12 cellular contexts compared by ENCODE assay signal in genomic region chrX:50920132-50920531, GRCh38. TPM values are rescaled to one million over a fixed set of nuclear protein-coding genes. Genes with fewer than 3 reads are reported as not detected.
DNase-seq lines count a peak whose midpoint lies in the region; ATAC-seq, FAIRE-seq and TF ChIP-seq lines count a peak whose summit lies in the region.
"Had no signal": no experiment of that assay in that cellular context is flagged by ENCODE, and none has a peak within 500 bp of the region (broad histone marks: within the 10 kb centered on the region; RNA-seq: fewer than 3 reads in every experiment).

No MANE protein-coding gene starts in this region.

- POLR2A ChIA-PET in A549 (lab: Yijun Ruan, JAX) = no interaction called here

- ATAC-seq in A549 (no peak), left colon (peak; percentile 34), GM19467 (IDR thresholded peaks at IDR 0.05; ENCODE audit: unreplicated experiment) (no peak)
- no peak for ATAC-seq in stimulated activated naive CD8-positive, alpha-beta T cell treated with anti-CD3 and anti-CD28 coated beads, Interleukin-15, Interleukin-2, amounts not matched to agents 100 U/mL and 50 U/mL, for 24 hours

- in situ Hi-C loops in brain microvascular endothelial cell (cut with HindIII; ENCODE audit: low pct_ligation_motif_present, low sequenced_read_pairs) = no loop called here

- no peak for TF ChIP-seq EP300 in A549 (IDR thresholded peaks at IDR 0.05)

- H3K27me3 ChIP-seq in brain microvascular endothelial cell (replicated peaks) = no peaks in the 10 kb centered on the region

- CTCF ChIA-PET in A549 (lab: Yijun Ruan, JAX) = interaction anchor here (1.3 kb wide), 1 partner anchor 22 kb away, joined by 4 read pairs; no protein-coding TSS in a partner anchor

- TF ChIP-seq CTCF in A549 (IDR thresholded peaks at IDR 0.05) (peak; percentile 26; the same call in 2 of the 3 replicates), HFFc6 (IDR thresholded peaks at IDR 0.05) (peak; percentile 30; the same call in 1 of the 2 replicates), brain microvascular endothelial cell (IDR thresholded peaks at IDR 0.05; ENCODE audit: low read depth, low read length, missing control alignments) (peak; percentile 33)

- H3K4me2 ChIP-seq in A549 = no peak overlapping the region

- FAIRE-seq in A549 (lab: Jason Lieb, UNC) = no peak
- FAIRE-seq: D721Med had no signal

- no peaks in the 10 kb centered on the region for H3K4me1 ChIP-seq in A549

- no peak overlapping the region for H3K4me3 Mint-ChIP-seq in HFFc6

- no peaks in the 10 kb centered on the region for H3K4me1 Mint-ChIP-seq in HFFc6 (ENCODE audit: low read depth)

- TF ChIP-seq POLR2A in A549 (IDR thresholded peaks at IDR 0.05; ENCODE audit: low read length) = no peak

- H3K9me3 Mint-ChIP-seq in HFFc6 = peaks cover 4% of the 10 kb centered on the region; the same call in 1 of the 2 replicates

- intact Hi-C loops in left colon (cut with DNase I, micrococcal nuclease) = no loop called here

- no peak overlapping the region for H3K27ac Mint-ChIP-seq in HFFc6

- peak in 1 of 2 experiments; percentile 35; a peak in 3 of 5 replicates for TF ChIP-seq RAD21 in A549 (conservative IDR thresholded peaks at IDR 0.05 in 1 of 2, IDR thresholded peaks at IDR 0.05 in 1 of 2)

- no peaks in the 10 kb centered on the region for H3K9me3 ChIP-seq in A549

- no peaks in the 10 kb centered on the region for H3K36me3 Mint-ChIP-seq in HFFc6 (ENCODE audit: low read depth)

- H3K27me3 Mint-ChIP-seq in HFFc6 (ENCODE audit: insufficient read depth) = no peaks in the 10 kb centered on the region

- no peak overlapping the region for H3K4me3 ChIP-seq in A549
- H3K4me3 ChIP-seq in brain microvascular endothelial cell (ENCODE audit: low read depth, low read length) = no peak overlapping the region

- no peaks in the 10 kb centered on the region for H3K36me3 ChIP-seq in brain microvascular endothelial cell (replicated peaks)

- H3K27ac ChIP-seq in A549 (no peak overlapping the region), brain microvascular endothelial cell (no peak overlapping the region)

- peak in 1 of 2 experiments; percentile 16 for DNase-seq in A549 (ENCODE audit: low read depth in 1 of 2, low spot score in 1 of 2)
- no peak for DNase-seq in HFFc6
- peak; percentile 9 for DNase-seq in brain microvascular endothelial cell
- DNase-seq in left colon = no peak
- DNase-seq in stimulated activated naive CD8-positive, alpha-beta T cell treated with anti-CD3 and anti-CD28 coated beads, Interleukin-15, Interleukin-2, amounts not matched to agents 100 U/mL and 50 U/mL, for 24 hours = no peak
- no peak for DNase-seq in T-helper 1 cell
- no peak for DNase-seq in SKM-1 (lab: John Stamatoyannopoulos, UW; ENCODE audit: unreplicated experiment)
- DNase-seq: activated effector memory CD4-positive, alpha-beta T cell treated with Interleukin-2 at 50 U/mL for 16 hours; NCI-H1092 treated with DMSO at 0.1 percent for 48 hours had no signal

TF ChIP-seq in A549, 52 proteins besides CTCF, POLR2A, EP300 and RAD21:
- TF ChIP-seq, protein P1, sequence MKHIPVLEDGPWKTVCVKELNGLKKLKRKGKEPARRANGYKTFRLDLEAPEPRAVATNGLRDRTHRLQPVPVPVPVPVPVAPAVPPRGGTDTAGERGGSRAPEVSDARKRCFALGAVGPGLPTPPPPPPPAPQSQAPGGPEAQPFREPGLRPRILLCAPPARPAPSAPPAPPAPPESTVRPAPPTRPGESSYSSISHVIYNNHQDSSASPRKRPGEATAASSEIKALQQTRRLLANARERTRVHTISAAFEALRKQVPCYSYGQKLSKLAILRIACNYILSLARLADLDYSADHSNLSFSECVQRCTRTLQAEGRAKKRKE (CRISPR knock-in tag; IDR thresholded peaks at IDR 0.05; ENCODE audit: low read depth) = no peak
- TF ChIP-seq ZFP36 (IDR thresholded peaks at IDR 0.05; ENCODE audit: borderline replicate concordance, partially characterized antibody) = no peak

RNA-seq across cellular contexts. Expression of gene BMP15, which starts 9.6 kb away (rescaled TPM):
- polyA plus RNA-seq in A549 (2011; rRNA removed) (not detected in 2 replicates), A549 (2017; fragmentation: RNase III; extraction: RNeasy Plus Mini Kit Qiagen cat#74134 plus additional on column Dnase treatment) (not detected in 3 replicates)
- polyA plus RNA-seq in A549 (2012; cell fraction: cytosol; rRNA removed) = not detected in 2 replicates
- polyA plus RNA-seq in A549 (2012; cell fraction: nucleus; rRNA removed) = not detected in 2 replicates
- not detected in 2 replicates for polyA minus RNA-seq in A549 (2011; rRNA and poly(A)+ RNA removed)
- total RNA-seq in HFFc6 (2021; fragmentation: NEBNext Ultra II Directional; extraction: Animal tissue kit (Norgen Biotek cat#: 25700)) = not detected
- total RNA-seq in left colon = not detected
- total RNA-seq: omental fat pad had no signal
